14 cellular contexts compared by ENCODE assay signal in genomic region chr18:57715073-57715472, GRCh38.
DNase-seq lines count a peak whose midpoint lies in the region; ATAC-seq and TF ChIP-seq lines count a peak whose summit lies in the region.
"Had no signal": no experiment of that assay in that cellular context is flagged by ENCODE, and none has a peak within 500 bp of the region (broad histone marks: within the 10 kb centered on the region; RNA-seq: fewer than 3 reads in every experiment).

No MANE protein-coding gene starts in this region.

- H3K9me3 ChIP-seq in PC-9 (ENCODE audit: insufficient read depth, low read depth), result peaks cover 5% of the 10 kb centered on the region
- H3K9me3 ChIP-seq in esophagus squamous epithelium, result no peaks in the 10 kb centered on the region

- H3K4me2 ChIP-seq in PC-9, result peak overlapping the region; percentile 59

- no peak overlapping the region for H2AFZ ChIP-seq in PC-9

- H3K27me3 ChIP-seq in PC-9 (ENCODE audit: insufficient read depth, low read depth), result no peaks in the 10 kb centered on the region
- no peaks in the 10 kb centered on the region for H3K27me3 ChIP-seq in esophagus squamous epithelium

- POLR2A ChIA-PET in PC-9 (lab: Charles Lee; ENCODE audit: unreplicated experiment), result no interaction called here

- H3K4me1 ChIP-seq in PC-9 (replicated peaks; ENCODE audit: insufficient read depth), result peaks cover 69% of the 10 kb centered on the region
- peaks cover 14 to 51% (median 18%) of the 10 kb centered on the region in 3 donors for H3K4me1 ChIP-seq in esophagus squamous epithelium

- no peak for TF ChIP-seq POLR2A in esophagus squamous epithelium (IDR thresholded peaks at IDR 0.05)

- no peaks in the 10 kb centered on the region for H3K27me3 Mint-ChIP-seq in natural killer cell (ENCODE audit: low read depth in 2 of 2)
- H3K27me3 Mint-ChIP-seq in natural killer cell treated with Interleukin-12 subunit alpha and Interleukin-12 subunit beta and Interleukin-15 and Interleukin-18, amount 100 ng/mL, for 72 hours, result no peaks in the 10 kb centered on the region
- H3K27me3 Mint-ChIP-seq: B cell; CD4-positive, alpha-beta T cell had no signal

- H3K4me1 Mint-ChIP-seq in natural killer cell, result peaks cover 0 to 9% of the 10 kb centered on the region in 2 donors
- peaks cover 4 to 6% of the 10 kb centered on the region in 2 donors for H3K4me1 Mint-ChIP-seq in natural killer cell treated with Interleukin-12 subunit alpha and Interleukin-12 subunit beta and Interleukin-15 and Interleukin-18, amount 100 ng/mL, for 72 hours (ENCODE audit: low read depth in 2 of 2)

- H3K4me3 Mint-ChIP-seq in natural killer cell, result peak overlapping the region; percentile 13
- no peak overlapping the region for H3K4me3 Mint-ChIP-seq in natural killer cell treated with Interleukin-12 subunit alpha and Interleukin-12 subunit beta and Interleukin-15 and Interleukin-18, amount 100 ng/mL, for 72 hours
- H3K4me3 Mint-ChIP-seq: B cell; CD4-positive, alpha-beta T cell; H9 had no signal

- no TSS peak for BruUV-seq in PC-9 (replicated peaks; lab: Mats Ljungman, UMichigan)

- peaks cover 34% of the 10 kb centered on the region for H3K36me3 Mint-ChIP-seq in natural killer cell
- peaks cover 29% of the 10 kb centered on the region for H3K36me3 Mint-ChIP-seq in natural killer cell treated with Interleukin-12 subunit alpha and Interleukin-12 subunit beta and Interleukin-15 and Interleukin-18, amount 100 ng/mL, for 72 hours

- H3K9me2 ChIP-seq in PC-9 (ENCODE audit: insufficient read depth), result no peaks in the 10 kb centered on the region

- H3K36me3 ChIP-seq in PC-9 (ENCODE audit: low read depth) (peaks cover 13% of the 10 kb centered on the region; the same call in 1 of the 2 replicates), esophagus squamous epithelium (no peaks in the 10 kb centered on the region)

- peaks cover 59% of the 10 kb centered on the region for H3K79me2 ChIP-seq in PC-9 (ENCODE audit: low read depth)

- TF ChIP-seq CTCF in natural killer cell (IDR thresholded peaks at IDR 0.05), result no peak
- TF ChIP-seq CTCF in PC-9 (conservative IDR thresholded peaks at IDR 0.05), result no peak
- no peak for TF ChIP-seq CTCF in esophagus squamous epithelium (IDR thresholded peaks at IDR 0.05)

- DNase-seq in natural killer cell (no peak), PC-9 (no peak), esophagus squamous epithelium (lab: John Stamatoyannopoulos, UW) (no peak), NCI-H1436 (lab: John Stamatoyannopoulos, UW) (no peak), NCI-H146 (lab: John Stamatoyannopoulos, UW) (no peak)
- no peak for DNase-seq in natural killer cell treated with Interleukin-12 subunit alpha and Interleukin-12 subunit beta and Interleukin-15 and Interleukin-18, amount 100 ng/mL, for 72 hours (ENCODE audit: low spot score)
- DNase-seq: C1 segment of cervical spinal cord; CD4-positive, alpha-beta T cell; DMS79; GOT3; H9 had no signal

- intact Hi-C loops in natural killer cell (cut with micrococcal nuclease) (no loop called here), PC-9 (cut with micrococcal nuclease; ENCODE audit: unreplicated experiment) (no loop called here), esophagus squamous epithelium (cut with DNase I) (no loop called here)

- H3K4me3 ChIP-seq in PC-9 (peak overlapping the region; percentile 16; the same call in 1 of the 2 replicates), esophagus squamous epithelium (no peak overlapping the region)
- H3K4me3 ChIP-seq: GM12878 had no signal

- peaks cover 54% of the 10 kb centered on the region for H3F3A ChIP-seq in PC-9 (ENCODE audit: insufficient read depth, low read depth)

- no peak for ATAC-seq in natural killer cell
- ATAC-seq in natural killer cell treated with Interleukin-12 subunit alpha and Interleukin-12 subunit beta and Interleukin-15 and Interleukin-18, amount 100 ng/mL, for 72 hours, result no peak
- ATAC-seq in HG03280 (IDR thresholded peaks at IDR 0.05; ENCODE audit: unreplicated experiment), result no peak
- ATAC-seq: GM12878 had no signal

- no peaks in the 10 kb centered on the region for H4K20me1 ChIP-seq in PC-9 (ENCODE audit: insufficient read depth)

- CTCF ChIA-PET in PC-9 (lab: Charles Lee), result no interaction called here

- peak overlapping the region; percentile 85 for H3K27ac ChIP-seq in PC-9
- H3K27ac ChIP-seq in esophagus squamous epithelium, result peak overlapping the region in 3 of 4 donors; percentile 7 to 44 (median 40)

- 91 to 96% methylated on average over 2 of the region's 2 CpGs for WGBS in esophagus squamous epithelium, 2 donors

- peaks cover 12 to 24% of the 10 kb centered on the region in 2 donors for H3K9me3 Mint-ChIP-seq in natural killer cell
- peaks cover 20% of the 10 kb centered on the region for H3K9me3 Mint-ChIP-seq in natural killer cell treated with Interleukin-12 subunit alpha and Interleukin-12 subunit beta and Interleukin-15 and Interleukin-18, amount 100 ng/mL, for 72 hours

- H3K27ac Mint-ChIP-seq in natural killer cell, result no peak overlapping the region
- no peak overlapping the region for H3K27ac Mint-ChIP-seq in natural killer cell treated with Interleukin-12 subunit alpha and Interleukin-12 subunit beta and Interleukin-15 and Interleukin-18, amount 100 ng/mL, for 72 hours
- H3K27ac Mint-ChIP-seq: B cell; CD4-positive, alpha-beta T cell; H9 had no signal
